Comparison of ENCODE assay signal across 1 cellular context in genomic region chr2:216702756-216703155, GRCh38.
TF ChIP-seq lines count a peak whose summit lies in the region.

No MANE protein-coding gene starts in this region.

TF ChIP-seq in IMR-90, 13 proteins besides CTCF, POLR2A, EP300 and RAD21:
- TF ChIP-seq RCOR1 (IDR thresholded peaks at IDR 0.05; ENCODE audit: insufficient replicate concordance, low read length), result no peak
- no peak for TF ChIP-seq FOS (IDR thresholded peaks at IDR 0.05; ENCODE audit: low read depth, low read length)
- no peak for TF ChIP-seq SMC3 (IDR thresholded peaks at IDR 0.05; ENCODE audit: low read depth, low read length)
- no peak for TF ChIP-seq ELK1 (IDR thresholded peaks at IDR 0.05; ENCODE audit: borderline replicate concordance, low read depth, low read length)
- TF ChIP-seq, protein P1, sequence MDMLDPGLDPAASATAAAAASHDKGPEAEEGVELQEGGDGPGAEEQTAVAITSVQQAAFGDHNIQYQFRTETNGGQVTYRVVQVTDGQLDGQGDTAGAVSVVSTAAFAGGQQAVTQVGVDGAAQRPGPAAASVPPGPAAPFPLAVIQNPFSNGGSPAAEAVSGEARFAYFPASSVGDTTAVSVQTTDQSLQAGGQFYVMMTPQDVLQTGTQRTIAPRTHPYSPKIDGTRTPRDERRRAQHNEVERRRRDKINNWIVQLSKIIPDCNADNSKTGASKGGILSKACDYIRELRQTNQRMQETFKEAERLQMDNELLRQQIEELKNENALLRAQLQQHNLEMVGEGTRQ (IDR thresholded peaks at IDR 0.05; ENCODE audit: low read depth, low read length), result no peak
- TF ChIP-seq MAZ (IDR thresholded peaks at IDR 0.05; ENCODE audit: borderline replicate concordance, low read depth, low read length), result no peak
- no peak for TF ChIP-seq CEBPB (IDR thresholded peaks at IDR 0.05; ENCODE audit: low read depth, low read length)
- TF ChIP-seq NFE2L2 (IDR thresholded peaks at IDR 0.05; ENCODE audit: low read depth, low read length), result no peak
- no peak for TF ChIP-seq MXI1 (IDR thresholded peaks at IDR 0.05; ENCODE audit: borderline replicate concordance, low read depth, low read length)
- TF ChIP-seq MAFK (IDR thresholded peaks at IDR 0.05; ENCODE audit: low read depth, low read length), result no peak
- TF ChIP-seq BHLHE40 (IDR thresholded peaks at IDR 0.05; ENCODE audit: low read depth, low read length), result no peak
- TF ChIP-seq CHD1 (IDR thresholded peaks at IDR 0.05; ENCODE audit: low read depth, low read length), result no peak
- TF ChIP-seq RFX5 (IDR thresholded peaks at IDR 0.05; ENCODE audit: low read depth, low read length), result no peak
